8 cellular contexts compared by ENCODE assay signal in genomic region chr14:21498540-21499526, GRCh38. TPM values are rescaled to one million over a fixed set of nuclear protein-coding genes. Genes with fewer than 3 reads are reported as not detected.
DNase-seq lines count a peak whose midpoint lies in the region; ATAC-seq, FAIRE-seq and TF ChIP-seq lines count a peak whose summit lies in the region.

No MANE protein-coding gene starts in this region.

- no peak overlapping the region for H2BK20ac ChIP-seq in IMR-90 (ENCODE audit: low read depth, low read length)

- intact Hi-C loops in IMR-90 (cut with micrococcal nuclease) (loop anchor here (1.0 kb wide), 1 partner anchor 58 kb away; no protein-coding TSS in a partner anchor), breast epithelium (cut with DNase I; ENCODE audit: low total_unique reads) (no loop called here)

- no peaks in the 10 kb centered on the region for H3K9me3 ChIP-seq in IMR-90 (ENCODE audit: control insufficient read depth, insufficient read depth, low read length)
- H3K9me3 ChIP-seq in OCI-LY3 (ENCODE audit: insufficient read depth, low read length), result no peaks in the 10 kb centered on the region
- H3K9me3 ChIP-seq in breast epithelium, result no peaks in the 10 kb centered on the region

- TF ChIP-seq CTCF in IMR-90 (conservative IDR thresholded peaks at IDR 0.05; ENCODE audit: low read depth, low read length) (peak; percentile 49), OCI-LY3 (IDR thresholded peaks at IDR 0.05; ENCODE audit: low read depth, low read length) (peak; percentile 67), breast epithelium (IDR thresholded peaks at IDR 0.05) (peak; percentile 33 to 56 (median 51))

- H3K18ac ChIP-seq in IMR-90 (ENCODE audit: low read depth, low read length), result no peak overlapping the region

- dilution Hi-C loops in IMR-90 (cut with HindIII; ENCODE audit: low sequenced_read_pairs, unreplicated experiment), result no loop called here

- CTCF ChIA-PET in IMR-90 (lab: Yijun Ruan, JAX), result interaction anchor here (0.6 to 1.7 kb wide), 11 partner anchors 11 to 224 kb away, joined by 3 to 10 read pairs (median 3); partner anchors contain the start of genes CHD8, METTL3, RAB2B and SALL2

- peaks cover 14 to 19% of the 10 kb centered on the region in 2 experiments for H3K79me1 ChIP-seq in IMR-90 (ENCODE audit: low read depth in 1 of 2, low read length in 2 of 2)

- BruUV-seq in IMR-90 (replicated peaks; lab: Mats Ljungman, UMichigan), result no TSS peak

- peaks cover 6% of the 10 kb centered on the region for H3K4me1 ChIP-seq in IMR-90 (ENCODE audit: control insufficient read depth, insufficient read depth, low read length)
- H3K4me1 ChIP-seq in OCI-LY3 (ENCODE audit: low read length), result no peaks in the 10 kb centered on the region
- no peaks in the 10 kb centered on the region for H3K4me1 ChIP-seq in breast epithelium

- H3K9me1 ChIP-seq in IMR-90 (ENCODE audit: insufficient read depth, low read length), result peaks cover 9% of the 10 kb centered on the region

- H3K4me2 ChIP-seq in IMR-90 (ENCODE audit: low read depth, low read length), result no peak overlapping the region
- no peak overlapping the region for H3K4me2 ChIP-seq in OCI-LY3 (ENCODE audit: low read length)

- no peak overlapping the region for H3K23ac ChIP-seq in IMR-90 (ENCODE audit: low read depth, low read length)

- H3K4ac ChIP-seq in IMR-90 (ENCODE audit: low read depth, low read length), result no peak overlapping the region

- H3K36me3 ChIP-seq in IMR-90 (ENCODE audit: control insufficient read depth, insufficient read depth, low read length) (peaks cover 52% of the 10 kb centered on the region), OCI-LY3 (replicated peaks; ENCODE audit: low read depth, low read length) (peaks cover 76% of the 10 kb centered on the region), breast epithelium (no peaks in the 10 kb centered on the region)

- no peak overlapping the region for H4K8ac ChIP-seq in IMR-90 (ENCODE audit: low read depth in 2 of 2, low read length in 2 of 2)

- no peak overlapping the region for H4K91ac ChIP-seq in IMR-90 (ENCODE audit: insufficient read depth, low read depth, low read length)

- H3K4me3 ChIP-seq in IMR-90 (ENCODE audit: insufficient read depth, low read depth, low read length) (no peak overlapping the region), OCI-LY3 (ENCODE audit: low read length) (no peak overlapping the region), breast epithelium (no peak overlapping the region)

- peak; percentile 9 for DNase-seq in stimulated activated CD4-positive, alpha-beta T cell treated with anti-CD3 and anti-CD28 coated beads, Interleukin-15, amount 100 ng/mL, for 24 hours
- DNase-seq in stimulated activated CD4-positive, alpha-beta T cell treated with anti-CD3 and anti-CD28 coated beads, Interleukin-4, amount 100 ng/mL, for 4 hours, result no peak
- peak; percentile 73 for DNase-seq in IMR-90
- DNase-seq in breast epithelium (ENCODE audit: low spot score in 2 of 2), result no peak
- peak; percentile 78 for DNase-seq in kidney tubule cell (ENCODE audit: low spot score)
- DNase-seq in urothelium cell line (ENCODE audit: low spot score), result peak; percentile 26

- peaks cover 4% of the 10 kb centered on the region; the same call in 1 of the 2 replicates for H3K79me2 ChIP-seq in OCI-LY3 (ENCODE audit: low read length)

- TF ChIP-seq RAD21 in IMR-90 (IDR thresholded peaks at IDR 0.05; ENCODE audit: low read length), result peak; percentile 46

- H2BK15ac ChIP-seq in IMR-90 (ENCODE audit: low read depth, low read length), result no peak overlapping the region

- in situ Hi-C loops in IMR-90 (cut with MboI; ENCODE audit: low sequenced_read_pairs), result loop anchor here (5.0 kb wide), 1 partner anchor 53 kb away; no protein-coding TSS in a partner anchor

- no peak overlapping the region for H4K5ac ChIP-seq in IMR-90 (ENCODE audit: low read depth, low read length)

- no CpG with 5 or more reads among the region's 5 CpGs for WGBS in IMR-90 (ENCODE audit: extremely low coverage in 2 of 2, insufficient read length in 1 of 2), 2 experiments

- H2AFZ ChIP-seq in IMR-90 (replicated peaks; ENCODE audit: low read length, poor library complexity), result no peak overlapping the region
- H2AFZ ChIP-seq in OCI-LY3 (ENCODE audit: low read depth, low read length), result no peak overlapping the region

- H3K56ac ChIP-seq in IMR-90 (ENCODE audit: extremely low read depth, insufficient read depth, low read length), result no peak overlapping the region

- no peak overlapping the region for H2BK120ac ChIP-seq in IMR-90 (ENCODE audit: low read depth, low read length)

- H2AK5ac ChIP-seq in IMR-90 (ENCODE audit: low read depth, low read length), result no peak overlapping the region

- TF ChIP-seq POLR2A in IMR-90 (IDR thresholded peaks at IDR 0.05; ENCODE audit: low read depth, low read length) (no peak), breast epithelium (IDR thresholded peaks at IDR 0.05) (no peak)

- ATAC-seq in IMR-90 (ENCODE audit: low read depth) (peak; percentile 41; the same call in 1 of the 2 replicates), GM21526 (IDR thresholded peaks at IDR 0.05; ENCODE audit: low FRiP score, unreplicated experiment) (no peak)

- H4K20me1 ChIP-seq in IMR-90 (ENCODE audit: insufficient read depth, low read length) (no peaks in the 10 kb centered on the region), OCI-LY3 (ENCODE audit: insufficient read depth, low read length) (no peaks in the 10 kb centered on the region)

- H2AK9ac ChIP-seq in IMR-90 (replicated peaks; ENCODE audit: low read depth, low read length, poor library complexity), result no peak overlapping the region

- FAIRE-seq in urothelium cell line (lab: Jason Lieb, UNC), result no peak

- H3K27ac ChIP-seq in IMR-90 (ENCODE audit: insufficient read depth, low read length) (peak overlapping the region; percentile 33; the same call in 1 of the 2 replicates), OCI-LY3 (ENCODE audit: low read length) (no peak overlapping the region), breast epithelium (peak overlapping the region in 1 of 2 donors; percentile 15)

- no peaks in the 10 kb centered on the region for H3K27me3 ChIP-seq in IMR-90 (ENCODE audit: control insufficient read depth, insufficient read depth, low read length)
- no peaks in the 10 kb centered on the region for H3K27me3 ChIP-seq in OCI-LY3 (ENCODE audit: low read depth, low read length)
- H3K27me3 ChIP-seq in breast epithelium, result no peaks in the 10 kb centered on the region

- no peak overlapping the region for H3K14ac ChIP-seq in IMR-90 (replicated peaks; ENCODE audit: low read depth, low read length)

- POLR2A ChIA-PET in IMR-90 (lab: Charles Lee; ENCODE audit: unreplicated experiment), result interaction anchor here (0.7 kb wide), 1 partner anchor 56 kb away, joined by 3 read pairs; no protein-coding TSS in a partner anchor

- no peak overlapping the region for H2BK5ac ChIP-seq in IMR-90 (ENCODE audit: low read depth, low read length, poor library complexity, severe bottlenecking)

- H3K9ac ChIP-seq in IMR-90 (ENCODE audit: low read depth, low read length) (no peak overlapping the region), OCI-LY3 (ENCODE audit: low read length) (no peak overlapping the region)

TF ChIP-seq in IMR-90, 13 proteins besides CTCF, POLR2A, EP300 and RAD21:
- TF ChIP-seq NFE2L2 (IDR thresholded peaks at IDR 0.05; ENCODE audit: low read depth, low read length) (no peak), RFX5 (IDR thresholded peaks at IDR 0.05; ENCODE audit: low read depth, low read length) (no peak), CEBPB (IDR thresholded peaks at IDR 0.05; ENCODE audit: low read depth, low read length) (no peak), SMC3 (IDR thresholded peaks at IDR 0.05; ENCODE audit: low read depth, low read length) (peak; percentile 60), ELK1 (IDR thresholded peaks at IDR 0.05; ENCODE audit: borderline replicate concordance, low read depth, low read length) (no peak), BHLHE40 (IDR thresholded peaks at IDR 0.05; ENCODE audit: low read depth, low read length) (no peak), RCOR1 (IDR thresholded peaks at IDR 0.05; ENCODE audit: insufficient replicate concordance, low read length) (no peak)

RNA-seq across cellular contexts. Expression of gene METTL3, which starts 12.3 kb away (rescaled TPM):
- total RNA-seq in IMR-90 (2012; rRNA removed), result 68.9 and 109 TPM in 2 replicates
- polyA plus RNA-seq in IMR-90 (2012; rRNA removed), result 77.5 and 90.6 TPM in 2 replicates
- polyA plus RNA-seq in IMR-90 (2012; cell fraction: cytosol; rRNA removed), result 54.6 and 81.9 TPM in 2 replicates
- polyA plus RNA-seq in IMR-90 (2012; cell fraction: nucleus; rRNA removed; ENCODE audit: low replicate concordance), result 398 and 437 TPM in 2 replicates
- 10 to 100 TPM; 51.4 to 79.6 (median 79.6) TPM for total RNA-seq in breast epithelium

RNA-seq across cellular contexts. Expression of gene TOX4, which starts 21.8 kb away (rescaled TPM):
- total RNA-seq in IMR-90 (2012; rRNA removed), result 26.7 and 31.7 TPM in 2 replicates
- 56.6 and 71.8 TPM in 2 replicates for polyA plus RNA-seq in IMR-90 (2012; rRNA removed)
- 16.9 and 26.5 TPM in 2 replicates for polyA plus RNA-seq in IMR-90 (2012; cell fraction: cytosol; rRNA removed)
- polyA plus RNA-seq in IMR-90 (2012; cell fraction: nucleus; rRNA removed; ENCODE audit: low replicate concordance), result 52.6 and 68.4 TPM in 2 replicates
- 10 to 100 TPM; 38.0 to 55.2 (median 52.1) TPM for total RNA-seq in breast epithelium

RNA-seq across cellular contexts. Expression of gene RAB2B, which starts 22.1 kb away (rescaled TPM):
- total RNA-seq in IMR-90 (2012; rRNA removed) (25.0 and 26.2 TPM in 2 replicates), breast epithelium (10 to 100 TPM; 26.9 to 28.5 (median 27.5) TPM)
- polyA plus RNA-seq in IMR-90 (2012; rRNA removed), result 13.7 and 17.1 TPM in 2 replicates
- 4.8 TPM in 2 replicates for polyA plus RNA-seq in IMR-90 (2012; cell fraction: cytosol; rRNA removed)
- polyA plus RNA-seq in IMR-90 (2012; cell fraction: nucleus; rRNA removed; ENCODE audit: low replicate concordance), result 4.2 and 20.8 TPM in 2 replicates

RNA-seq across cellular contexts. Expression of gene SALL2, which starts 27.3 kb away (rescaled TPM):
- total RNA-seq in IMR-90 (2012; rRNA removed) (2.8 and 2.9 TPM in 2 replicates), breast epithelium (10 to 100 TPM in 2 of 3 donors, 1 to 10 TPM in 1; 3.0 to 11.8 (median 10.7) TPM)
- 10.1 and 12.6 TPM in 2 replicates for polyA plus RNA-seq in IMR-90 (2012; rRNA removed)
- 3.2 and 7.0 TPM in 2 replicates for polyA plus RNA-seq in IMR-90 (2012; cell fraction: cytosol; rRNA removed)
- 2.7 and 4.5 TPM in 2 replicates for polyA plus RNA-seq in IMR-90 (2012; cell fraction: nucleus; rRNA removed; ENCODE audit: low replicate concordance)

RNA-seq across cellular contexts. Expression of gene CHD8, which starts 42.9 kb away (rescaled TPM):
- total RNA-seq in IMR-90 (2012; rRNA removed) (55.0 and 58.9 TPM in 2 replicates), breast epithelium (10 to 100 TPM; 53.8 to 81.4 (median 72.4) TPM)
- 32.1 and 32.4 TPM in 2 replicates for polyA plus RNA-seq in IMR-90 (2012; rRNA removed)
- 14.0 and 14.9 TPM in 2 replicates for polyA plus RNA-seq in IMR-90 (2012; cell fraction: cytosol; rRNA removed)
- 84.8 and 93.3 TPM in 2 replicates for polyA plus RNA-seq in IMR-90 (2012; cell fraction: nucleus; rRNA removed; ENCODE audit: low replicate concordance)

Comparison
In these comparisons a context has a peak if more than half of its experiments do, and no peak if none do; other contexts are left out.
1. DNase-seq: peak in stimulated activated CD4-positive, alpha-beta T cell treated with anti-CD3 and anti-CD28 coated beads, Interleukin-15, amount 100 ng/mL, for 24 hours (single experiment), IMR-90 (single experiment), kidney tubule cell (single experiment) and urothelium cell line (single experiment); none in stimulated activated CD4-positive, alpha-beta T cell treated with anti-CD3 and anti-CD28 coated beads, Interleukin-4, amount 100 ng/mL, for 4 hours (0 of 2) and breast epithelium (0 of 2).
2. Peak in every context shown above with its lines, with median percentiles within 50 percentile points of each other: CTCF ChIP-seq.